Comparison of ENCODE assay signal across 8 cellular contexts in genomic region chr14:55438066-55438683, GRCh38. TPM values are rescaled to one million over a fixed set of nuclear protein-coding genes. Genes with fewer than 3 reads are reported as not detected.
DNase-seq lines count a peak whose midpoint lies in the region; TF ChIP-seq lines count a peak whose summit lies in the region.

No MANE protein-coding gene starts in this region.

- H4K20me1 ChIP-seq in GM23248 (ENCODE audit: insufficient read depth) = no peaks in the 10 kb centered on the region

- intact Hi-C loops in ascending aorta (cut with DNase I) = no loop called here

- POLR2A ChIA-PET in BJ (lab: Charles Lee) = no interaction called here

- no peaks in the 10 kb centered on the region for H3K36me3 ChIP-seq in BJ (ENCODE audit: control insufficient read depth, insufficient read depth, low read length)
- no peaks in the 10 kb centered on the region for H3K36me3 ChIP-seq in GM23248 (ENCODE audit: low read depth)
- no peaks in the 10 kb centered on the region for H3K36me3 ChIP-seq in ascending aorta
- H3K36me3 ChIP-seq in kidney epithelial cell (ENCODE audit: control insufficient read depth, insufficient read depth, low read length) = no peaks in the 10 kb centered on the region

- in situ Hi-C loops in GM23248 (cut with MboI) = loop anchor here (25.0 kb wide), 2 partner anchors 199 to 1049 kb away; no protein-coding TSS in a partner anchor

- no peaks in the 10 kb centered on the region for H3K9me2 ChIP-seq in GM23248 (ENCODE audit: insufficient read depth)

- H3K79me2 ChIP-seq in GM23248 (ENCODE audit: insufficient read depth) = no peaks in the 10 kb centered on the region

- no peaks in the 10 kb centered on the region for H3K9me3 ChIP-seq in GM23248 (ENCODE audit: low read depth)
- H3K9me3 ChIP-seq in ascending aorta = no peaks in the 10 kb centered on the region

- H3K27ac ChIP-seq in GM23248 = no peak overlapping the region
- H3K27ac ChIP-seq in ascending aorta = no peak overlapping the region

- WGBS in GM23248 (ENCODE audit: low coverage in 1 of 2, low lambda C conversion rate in 2 of 2, missing lambda C conversion rate in 2 of 2), 2 experiments = 41 to 42% methylated on average over 10 of the region's 10 CpGs

- H3K4me1 ChIP-seq in GM23248 (ENCODE audit: insufficient read depth) (no peaks in the 10 kb centered on the region), ascending aorta (no peaks in the 10 kb centered on the region)

- peaks cover 4% of the 10 kb centered on the region; the same call in 1 of the 2 replicates for H3K27me3 ChIP-seq in BJ (ENCODE audit: control insufficient read depth, insufficient read depth, low read length)
- no peaks in the 10 kb centered on the region for H3K27me3 ChIP-seq in GM23248 (replicated peaks; ENCODE audit: insufficient read depth)
- no peaks in the 10 kb centered on the region for H3K27me3 ChIP-seq in ascending aorta
- H3K27me3 ChIP-seq in kidney epithelial cell (ENCODE audit: control insufficient read depth, insufficient read depth, low read length) = peaks cover 2% of the 10 kb centered on the region

- CTCF ChIA-PET in BJ (lab: Yijun Ruan, JAX) = interaction anchor here (0.6 to 8.7 kb wide), 25 partner anchors 8 to 1935 kb away, joined by 3 to 71 read pairs (median 3); partner anchors contain the start of gene FBXO34

- no peak overlapping the region for H3K9ac ChIP-seq in GM23248

- TF ChIP-seq CTCF in BJ (IDR thresholded peaks at IDR 0.05; ENCODE audit: insufficient read depth, low read depth, low read length) (peak; percentile 55), ascending aorta (IDR thresholded peaks at IDR 0.05) (peak; percentile 32 to 54 (median 40)), kidney epithelial cell (IDR thresholded peaks at IDR 0.05; ENCODE audit: insufficient read depth, low read length, poor library complexity, severe bottlenecking) (peak; percentile 60)

- H3K4me3 ChIP-seq in BJ (ENCODE audit: low read depth, low read length) = no peak overlapping the region
- H3K4me3 ChIP-seq in GM23248 = no peak overlapping the region
- H3K4me3 ChIP-seq in ascending aorta = no peak overlapping the region
- no peak overlapping the region for H3K4me3 ChIP-seq in kidney epithelial cell (ENCODE audit: low read depth, low read length)

- DNase-seq in BJ (ENCODE audit: low read depth) (no peak), GM23248 (peak; percentile 85), NCI-H2227 (lab: John Stamatoyannopoulos, UW; ENCODE audit: unreplicated experiment) (peak; percentile 55), ascending aorta (ENCODE audit: low spot score in 2 of 2) (no peak), kidney epithelial cell (ENCODE audit: low read depth) (peak; percentile 31), NCI-H1048 (lab: John Stamatoyannopoulos, UW) (no peak), KG1 (lab: John Stamatoyannopoulos, UW) (no peak), GM19238 (ENCODE audit: insufficient read length, low spot score) (no peak)

- no peaks in the 10 kb centered on the region for H3F3A ChIP-seq in GM23248 (ENCODE audit: insufficient read depth)

- H3K4me2 ChIP-seq in GM23248 (ENCODE audit: unreplicated experiment) = no peak overlapping the region

- H2AFZ ChIP-seq in GM23248 = no peak overlapping the region

RNA-seq across cellular contexts. Expression of gene TBPL2, which starts 2.2 kb away (rescaled TPM):
- polyA plus RNA-seq in BJ (2011; rRNA removed) = not detected in 2 replicates
- polyA minus RNA-seq in BJ (2011; rRNA and poly(A)+ RNA removed) = not detected in 2 replicates
- not detected in 2 replicates for total RNA-seq in GM23248 (2014; rRNA removed; shearing (Covaris generic))
- not detected in 2 replicates for polyA plus RNA-seq in GM23248 (2016; fragmentation: Nextera tagmentation; extraction: Ambion mirVana)
- not detected for total RNA-seq in ascending aorta
- not detected in 2 replicates for total RNA-seq in kidney epithelial cell

RNA-seq across cellular contexts. Expression of gene ATG14, which starts 26.5 kb away (rescaled TPM):
- polyA plus RNA-seq in BJ (2011; rRNA removed) (9.2 and 13.2 TPM in 2 replicates), GM23248 (2016; fragmentation: Nextera tagmentation; extraction: Ambion mirVana) (3.8 TPM in 2 replicates)
- 7.2 and 9.4 TPM in 2 replicates for polyA minus RNA-seq in BJ (2011; rRNA and poly(A)+ RNA removed)
- 14.7 and 14.9 TPM in 2 replicates for total RNA-seq in GM23248 (2014; rRNA removed; shearing (Covaris generic))
- total RNA-seq in ascending aorta (8.4 TPM), kidney epithelial cell (12.1 and 12.5 TPM in 2 replicates)

Comparison
In these comparisons a context has a peak if more than half of its experiments do, and no peak if none do; other contexts are left out.
1. DNase-seq: peak in GM23248 (single experiment), NCI-H2227 (single experiment) and kidney epithelial cell (single experiment); none in BJ (single experiment), ascending aorta (0 of 2), NCI-H1048 (single experiment), KG1 (single experiment) and GM19238 (single experiment).
2. Peak in every context shown above with its lines, with median percentiles within 50 percentile points of each other: CTCF ChIP-seq.